In the genomic region with DNA sequence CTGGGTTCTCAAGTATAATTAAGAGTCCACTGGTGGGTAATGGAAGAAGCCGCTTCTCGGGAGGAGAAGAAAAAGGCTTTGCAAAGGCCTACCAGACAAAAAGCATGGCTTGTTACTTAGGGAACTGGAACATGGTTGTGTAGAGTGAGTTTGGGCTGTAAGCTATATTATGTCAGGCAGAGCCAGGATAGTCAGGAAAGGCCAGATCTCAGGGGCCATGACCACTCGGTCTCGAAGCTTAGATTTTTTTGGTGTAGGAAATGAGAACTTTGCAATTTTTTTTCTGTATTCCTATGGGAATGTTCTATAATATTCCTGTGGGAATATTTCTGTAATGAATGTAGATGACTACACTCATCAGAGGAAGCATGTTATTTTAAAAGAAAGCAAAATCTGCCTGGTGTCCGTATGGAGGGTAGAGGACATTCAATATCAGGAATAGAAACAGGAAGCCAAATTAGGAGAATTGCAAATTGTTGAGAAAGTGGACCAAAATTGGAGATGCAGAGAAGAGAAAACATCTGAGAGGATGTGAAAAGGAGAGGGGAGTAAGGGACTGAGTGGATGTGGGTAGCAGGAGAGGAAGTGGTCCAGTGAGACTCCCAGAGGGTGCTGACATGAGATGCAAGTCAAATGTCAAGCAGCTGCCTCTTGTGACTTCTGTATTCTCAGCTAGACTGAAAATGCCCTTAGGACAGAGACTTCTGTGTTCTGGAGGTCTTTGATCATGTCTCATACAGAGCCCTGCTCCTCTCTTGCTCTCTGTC, we compare ENCODE assay signal across 1 cellular context.
A peak's percentile ranks its signal among the peaks of the same experiment; 100 is the strongest.
TF ChIP-seq lines count a peak whose summit lies in the region.

No MANE protein-coding gene starts in this region.

TF ChIP-seq in GM12878, 131 proteins besides CTCF, POLR2A, EP300 and RAD21 (continued from another document):
- TF ChIP-seq, protein P1, sequence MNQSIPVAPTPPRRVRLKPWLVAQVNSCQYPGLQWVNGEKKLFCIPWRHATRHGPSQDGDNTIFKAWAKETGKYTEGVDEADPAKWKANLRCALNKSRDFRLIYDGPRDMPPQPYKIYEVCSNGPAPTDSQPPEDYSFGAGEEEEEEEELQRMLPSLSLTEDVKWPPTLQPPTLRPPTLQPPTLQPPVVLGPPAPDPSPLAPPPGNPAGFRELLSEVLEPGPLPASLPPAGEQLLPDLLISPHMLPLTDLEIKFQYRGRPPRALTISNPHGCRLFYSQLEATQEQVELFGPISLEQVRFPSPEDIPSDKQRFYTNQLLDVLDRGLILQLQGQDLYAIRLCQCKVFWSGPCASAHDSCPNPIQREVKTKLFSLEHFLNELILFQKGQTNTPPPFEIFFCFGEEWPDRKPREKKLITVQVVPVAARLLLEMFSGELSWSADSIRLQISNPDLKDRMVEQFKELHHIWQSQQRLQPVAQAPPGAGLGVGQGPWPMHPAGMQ (IDR thresholded peaks at IDR 0.05; ENCODE audit: borderline replicate concordance) = no peak
- peak; percentile 85 for TF ChIP-seq STAT3 (IDR thresholded peaks at IDR 0.05; ENCODE audit: low read depth, low read length)
- TF ChIP-seq, protein P2, sequence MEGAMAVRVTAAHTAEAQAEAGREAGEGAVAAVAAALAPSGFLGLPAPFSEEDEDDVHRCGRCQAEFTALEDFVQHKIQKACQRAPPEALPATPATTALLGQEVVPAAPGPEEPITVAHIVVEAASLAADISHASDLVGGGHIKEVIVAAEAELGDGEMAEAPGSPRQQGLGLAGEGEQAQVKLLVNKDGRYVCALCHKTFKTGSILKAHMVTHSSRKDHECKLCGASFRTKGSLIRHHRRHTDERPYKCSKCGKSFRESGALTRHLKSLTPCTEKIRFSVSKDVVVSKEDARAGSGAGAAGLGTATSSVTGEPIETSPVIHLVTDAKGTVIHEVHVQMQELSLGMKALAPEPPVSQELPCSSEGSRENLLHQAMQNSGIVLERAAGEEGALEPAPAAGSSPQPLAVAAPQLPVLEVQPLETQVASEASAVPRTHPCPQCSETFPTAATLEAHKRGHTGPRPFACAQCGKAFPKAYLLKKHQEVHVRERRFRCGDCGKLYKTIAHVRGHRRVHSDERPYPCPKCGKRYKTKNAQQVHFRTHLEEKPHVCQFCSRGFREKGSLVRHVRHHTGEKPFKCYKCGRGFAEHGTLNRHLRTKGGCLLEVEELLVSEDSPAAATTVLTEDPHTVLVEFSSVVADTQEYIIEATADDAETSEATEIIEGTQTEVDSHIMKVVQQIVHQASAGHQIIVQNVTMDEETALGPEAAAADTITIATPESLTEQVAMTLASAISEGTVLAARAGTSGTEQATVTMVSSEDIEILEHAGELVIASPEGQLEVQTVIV (IDR thresholded peaks at IDR 0.05; ENCODE audit: borderline replicate concordance, partially characterized antibody) = no peak
- TF ChIP-seq CBX5 (IDR thresholded peaks at IDR 0.05; ENCODE audit: low read depth) = no peak
- 0 out of 2 replicates have a peak, but pooled peaks have one; percentile 25 for TF ChIP-seq PML (IDR thresholded peaks at IDR 0.05; ENCODE audit: low read length)
- TF ChIP-seq ZNF384 (IDR thresholded peaks at IDR 0.05; ENCODE audit: borderline replicate concordance, low read depth, low read length) = no peak
- no peak for TF ChIP-seq FOXK2 (IDR thresholded peaks at IDR 0.05)
- peak in 1 of 2 experiments; percentile 82; a peak in 2 of 4 replicates for TF ChIP-seq ETV6 (conservative IDR thresholded peaks at IDR 0.05 in 1 of 2, IDR thresholded peaks at IDR 0.05 in 1 of 2; ENCODE audit: borderline replicate concordance in 1 of 2, low read depth in 1 of 2)
- TF ChIP-seq NFIC (IDR thresholded peaks at IDR 0.05; ENCODE audit: low read depth, low read length) = peak; percentile 48
- TF ChIP-seq, protein P3, sequence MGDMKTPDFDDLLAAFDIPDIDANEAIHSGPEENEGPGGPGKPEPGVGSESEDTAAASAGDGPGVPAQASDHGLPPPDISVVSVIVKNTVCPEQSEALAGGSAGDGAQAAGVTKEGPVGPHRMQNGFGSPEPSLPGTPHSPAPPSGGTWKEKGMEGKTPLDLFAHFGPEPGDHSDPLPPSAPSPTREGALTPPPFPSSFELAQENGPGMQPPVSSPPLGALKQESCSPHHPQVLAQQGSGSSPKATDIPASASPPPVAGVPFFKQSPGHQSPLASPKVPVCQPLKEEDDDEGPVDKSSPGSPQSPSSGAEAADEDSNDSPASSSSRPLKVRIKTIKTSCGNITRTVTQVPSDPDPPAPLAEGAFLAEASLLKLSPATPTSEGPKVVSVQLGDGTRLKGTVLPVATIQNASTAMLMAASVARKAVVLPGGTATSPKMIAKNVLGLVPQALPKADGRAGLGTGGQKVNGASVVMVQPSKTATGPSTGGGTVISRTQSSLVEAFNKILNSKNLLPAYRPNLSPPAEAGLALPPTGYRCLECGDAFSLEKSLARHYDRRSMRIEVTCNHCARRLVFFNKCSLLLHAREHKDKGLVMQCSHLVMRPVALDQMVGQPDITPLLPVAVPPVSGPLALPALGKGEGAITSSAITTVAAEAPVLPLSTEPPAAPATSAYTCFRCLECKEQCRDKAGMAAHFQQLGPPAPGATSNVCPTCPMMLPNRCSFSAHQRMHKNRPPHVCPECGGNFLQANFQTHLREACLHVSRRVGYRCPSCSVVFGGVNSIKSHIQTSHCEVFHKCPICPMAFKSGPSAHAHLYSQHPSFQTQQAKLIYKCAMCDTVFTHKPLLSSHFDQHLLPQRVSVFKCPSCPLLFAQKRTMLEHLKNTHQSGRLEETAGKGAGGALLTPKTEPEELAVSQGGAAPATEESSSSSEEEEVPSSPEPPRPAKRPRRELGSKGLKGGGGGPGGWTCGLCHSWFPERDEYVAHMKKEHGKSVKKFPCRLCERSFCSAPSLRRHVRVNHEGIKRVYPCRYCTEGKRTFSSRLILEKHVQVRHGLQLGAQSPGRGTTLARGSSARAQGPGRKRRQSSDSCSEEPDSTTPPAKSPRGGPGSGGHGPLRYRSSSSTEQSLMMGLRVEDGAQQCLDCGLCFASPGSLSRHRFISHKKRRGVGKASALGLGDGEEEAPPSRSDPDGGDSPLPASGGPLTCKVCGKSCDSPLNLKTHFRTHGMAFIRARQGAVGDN (IDR thresholded peaks at IDR 0.05) = peak; percentile 61; the same call in 1 of the 2 replicates
- no peak for TF ChIP-seq SREBF1 (IDR thresholded peaks at IDR 0.05; ENCODE audit: low read length)
- TF ChIP-seq NR2F1 (conservative IDR thresholded peaks at IDR 0.05) = peak; percentile 90
- no peak for TF ChIP-seq RB1 (IDR thresholded peaks at IDR 0.05; ENCODE audit: borderline replicate concordance)
- 0 out of 4 replicates have a peak, but pooled peaks of 1 of the 2 experiments have one; percentile 28 for TF ChIP-seq SRF (IDR thresholded peaks at IDR 0.05; ENCODE audit: low read depth in 2 of 2, low read length in 2 of 2)
- 0 out of 2 replicates have a peak, but pooled peaks have one; percentile 36 for TF ChIP-seq BMI1 (IDR thresholded peaks at IDR 0.05; ENCODE audit: borderline replicate concordance)
- peak; percentile 78 for TF ChIP-seq MTA2 (IDR thresholded peaks at IDR 0.05; ENCODE audit: low read depth)
- TF ChIP-seq KAT2A (conservative IDR thresholded peaks at IDR 0.05; ENCODE audit: control insufficient read depth, low read depth, low read length) = no peak
